Comparison of ENCODE assay signal across 9 cellular contexts in genomic region chr9:132575005-132575609, GRCh38. TPM values are rescaled to one million over a fixed set of nuclear protein-coding genes. Genes with fewer than 3 reads are reported as not detected.
A peak's percentile ranks its signal among the peaks of the same experiment; 100 is the strongest.
DNase-seq lines count a peak whose midpoint lies in the region; ATAC-seq, FAIRE-seq and TF ChIP-seq lines count a peak whose summit lies in the region.
"Had no signal": no experiment of that assay in that cellular context is flagged by ENCODE, and none has a peak within 500 bp of the region (broad histone marks: within the 10 kb centered on the region; RNA-seq: fewer than 3 reads in every experiment).

No MANE protein-coding gene starts in this region.

- H4K20me1 ChIP-seq in GM23338 (replicated peaks; ENCODE audit: insufficient read depth), result peaks cover 16% of the 10 kb centered on the region; the same call in 1 of the 2 replicates

- peak; percentile 92 for TF ChIP-seq CTCF in C4-2B (conservative IDR thresholded peaks at IDR 0.05)
- peak; percentile 77 to 87 for TF ChIP-seq CTCF in GM23338 (conservative IDR thresholded peaks at IDR 0.05; ENCODE audit: low read depth in 2 of 2)

- H3K36me3 Mint-ChIP-seq in GM23338 (ENCODE audit: low read depth), result no peaks in the 10 kb centered on the region
- no peaks in the 10 kb centered on the region for H3K36me3 Mint-ChIP-seq in activated CD4-positive, alpha-beta memory T cell treated with anti-CD3 and anti-CD28 coated beads, Interleukin-2, amount 10 ng/mL, durations not matched to agents 7 days and 5 days (ENCODE audit: low read depth)

- peaks cover 60% of the 10 kb centered on the region for H3K27me3 Mint-ChIP-seq in GM23338 (ENCODE audit: insufficient read depth, low read depth, poor library complexity)
- H3K27me3 Mint-ChIP-seq in activated CD4-positive, alpha-beta memory T cell treated with anti-CD3 and anti-CD28 coated beads, Interleukin-2, amount 10 ng/mL, durations not matched to agents 7 days and 5 days, result peaks cover 51% of the 10 kb centered on the region

- no peak overlapping the region for H3K14ac ChIP-seq in neuronal stem cell (ENCODE audit: low read length)

- no peak overlapping the region for H4K91ac ChIP-seq in neuronal stem cell (ENCODE audit: low read depth, low read length, poor library complexity)

- H3K4me2 ChIP-seq in GM23338, result no peak overlapping the region
- no peak overlapping the region for H3K4me2 ChIP-seq in neuronal stem cell (ENCODE audit: insufficient read depth, low read length, poor library complexity, severe bottlenecking)

- H3K27me3 ChIP-seq in GM23338 (ENCODE audit: insufficient read depth) (peaks cover 50% of the 10 kb centered on the region), neuronal stem cell (ENCODE audit: control insufficient read depth in 3 of 3, insufficient read depth in 3 of 3, low read depth in 1 of 3, low read length in 3 of 3) (peaks cover 17 to 74% (median 48%) of the 10 kb centered on the region in 3 experiments)

- DNase-seq in GM23338 (ENCODE audit: low spot score) (peak; percentile 94), NCI-H446 treated with DMSO at 0.1 percent for 48 hours (lab: John Stamatoyannopoulos, UW) (peak; percentile 34), fibroblast of gingiva (ENCODE audit: low read depth) (peak; percentile 53), neuronal stem cell (ENCODE audit: low spot score) (no peak), urothelium cell line (ENCODE audit: low spot score) (peak; percentile 84)
- peak; percentile 59 for DNase-seq in activated CD4-positive, alpha-beta memory T cell treated with anti-CD3 and anti-CD28 coated beads, Interleukin-2, amount 10 ng/mL, durations not matched to agents 7 days and 5 days

- H3K79me2 ChIP-seq in GM23338 (replicated peaks; ENCODE audit: insufficient read depth), result no peaks in the 10 kb centered on the region

- no peak overlapping the region for H3K18ac ChIP-seq in neuronal stem cell (ENCODE audit: low read length)

- no peaks in the 10 kb centered on the region for H3K9me2 ChIP-seq in GM23338 (ENCODE audit: insufficient read depth)

- H2BK5ac ChIP-seq in neuronal stem cell (ENCODE audit: low read length), result no peak overlapping the region

- no peak for FAIRE-seq in urothelium cell line (lab: Jason Lieb, UNC)

- H3K4me3 Mint-ChIP-seq in GM23338, result no peak overlapping the region
- H3K4me3 Mint-ChIP-seq in activated CD4-positive, alpha-beta memory T cell treated with anti-CD3 and anti-CD28 coated beads, Interleukin-2, amount 10 ng/mL, durations not matched to agents 7 days and 5 days, result no peak overlapping the region
- H3K4me3 Mint-ChIP-seq: naive thymus-derived CD8-positive, alpha-beta T cell had no signal

- H2BK12ac ChIP-seq in neuronal stem cell (ENCODE audit: low read length), result no peak overlapping the region

- POLR2A ChIA-PET in activated CD4-positive, alpha-beta memory T cell treated with anti-CD3 and anti-CD28 coated beads, Interleukin-2, amount 10 ng/mL, durations not matched to agents 7 days and 5 days (lab: Charles Lee), result no interaction called here

- peak; percentile 83 for ATAC-seq in GM23338
- ATAC-seq in HG03196 (IDR thresholded peaks at IDR 0.05; ENCODE audit: unreplicated experiment), result no peak

- H3K36me3 ChIP-seq in GM23338 (ENCODE audit: insufficient read depth), result no peaks in the 10 kb centered on the region; the same call in 1 of the 2 replicates
- H3K36me3 ChIP-seq in neuronal stem cell (replicated peaks in 1 of 2; ENCODE audit: control insufficient read depth in 2 of 2, insufficient read depth in 2 of 2, low read length in 2 of 2), result no peaks in the 10 kb centered on the region

- H3K4me3 ChIP-seq in GM23338 (no peak overlapping the region), neuronal stem cell (ENCODE audit: low read length in 2 of 2) (no peak overlapping the region)

- H3K23ac ChIP-seq in neuronal stem cell (ENCODE audit: low read depth, low read length, poor library complexity), result no peak overlapping the region

- peaks cover 8% of the 10 kb centered on the region for H3K4me1 Mint-ChIP-seq in GM23338
- H3K4me1 Mint-ChIP-seq in activated CD4-positive, alpha-beta memory T cell treated with anti-CD3 and anti-CD28 coated beads, Interleukin-2, amount 10 ng/mL, durations not matched to agents 7 days and 5 days, result no peaks in the 10 kb centered on the region

- CTCF ChIA-PET in activated CD4-positive, alpha-beta memory T cell treated with anti-CD3 and anti-CD28 coated beads, Interleukin-2, amount 10 ng/mL, durations not matched to agents 7 days and 5 days (lab: Charles Lee), result interaction anchor here (1.4 to 3.3 kb wide), 3 partner anchors 161 to 163 kb away, joined by 4 to 8 read pairs (median 6); no protein-coding TSS in a partner anchor

- H2BK120ac ChIP-seq in neuronal stem cell (ENCODE audit: low read depth, low read length), result no peak overlapping the region

- peaks cover 0 to 3% of the 10 kb centered on the region in 2 donors for H3K9me3 ChIP-seq in neuronal stem cell (replicated peaks in 1 of 2; ENCODE audit: control insufficient read depth in 2 of 2, insufficient read depth in 1 of 2, low read depth in 1 of 2, low read length in 2 of 2)

- H3K27ac ChIP-seq in C4-2B (no peak overlapping the region), GM23338 (ENCODE audit: low read depth) (no peak overlapping the region), neuronal stem cell (replicated peaks; ENCODE audit: low read length) (no peak overlapping the region)

- H2AFZ ChIP-seq in GM23338, result 0 out of 2 replicates have a peak overlapping the region, but pooled peaks have one; percentile 65
- no peak overlapping the region for H2AFZ ChIP-seq in neuronal stem cell (ENCODE audit: low read length)

- H3K4me1 ChIP-seq in GM23338 (ENCODE audit: insufficient read depth) (peaks cover 7% of the 10 kb centered on the region; the same call in 1 of the 2 replicates), neuronal stem cell (ENCODE audit: control insufficient read depth in 2 of 2, insufficient read depth in 1 of 2, low read depth in 1 of 2, low read length in 2 of 2) (peaks cover 0 to 2% of the 10 kb centered on the region in 2 donors)

- H3F3A ChIP-seq in GM23338 (replicated peaks; ENCODE audit: low read depth), result no peaks in the 10 kb centered on the region

- H3K4ac ChIP-seq in neuronal stem cell (ENCODE audit: low read length), result no peak overlapping the region

- no peaks in the 10 kb centered on the region for H3K79me1 ChIP-seq in neuronal stem cell (ENCODE audit: low read depth, low read length)

- peak overlapping the region; percentile 5 for H3K9ac ChIP-seq in neuronal stem cell (ENCODE audit: low read depth, low read length, poor library complexity)

- H2AK5ac ChIP-seq in neuronal stem cell (ENCODE audit: low read depth, low read length), result peak overlapping the region; percentile 42

- no peak overlapping the region for H2BK15ac ChIP-seq in neuronal stem cell (ENCODE audit: low read length)

- WGBS in neuronal stem cell (ENCODE audit: extremely low coverage in 2 of 2, insufficient read length in 2 of 2, insufficient replicate concordance in 1 of 2), 2 donors, result no CpG with 5 or more reads among the region's 16 CpGs

- H3K27ac Mint-ChIP-seq in GM23338, result no peak overlapping the region
- H3K27ac Mint-ChIP-seq in activated CD4-positive, alpha-beta memory T cell treated with anti-CD3 and anti-CD28 coated beads, Interleukin-2, amount 10 ng/mL, durations not matched to agents 7 days and 5 days, result no peak overlapping the region

- H3K9me3 Mint-ChIP-seq in GM23338, result no peaks in the 10 kb centered on the region; the same call in 2 of the 3 replicates
- H3K9me3 Mint-ChIP-seq in activated CD4-positive, alpha-beta memory T cell treated with anti-CD3 and anti-CD28 coated beads, Interleukin-2, amount 10 ng/mL, durations not matched to agents 7 days and 5 days, result no peaks in the 10 kb centered on the region

- H4K8ac ChIP-seq in neuronal stem cell (ENCODE audit: low read depth, low read length), result no peak overlapping the region

TF ChIP-seq in GM23338, 12 proteins besides CTCF, POLR2A, EP300 and RAD21 (continues in another document):
- no peak for TF ChIP-seq EZH2 (IDR thresholded peaks at IDR 0.05; ENCODE audit: low read depth, unreplicated experiment)

RNA-seq across cellular contexts. Expression of gene BARHL1, which starts 7.3 kb away (rescaled TPM):
- total RNA-seq in GM23338 (2014; rRNA removed; shearing (Covaris generic)), result not detected in 2 replicates
- not detected in 2 replicates for polyA plus RNA-seq in GM23338 (2016; fragmentation: Nextera tagmentation; extraction: Ambion mirVana)
- not detected for total RNA-seq in activated CD4-positive, alpha-beta memory T cell treated with anti-CD3 and anti-CD28 coated beads, Interleukin-2, amount 10 ng/mL, durations not matched to agents 7 days and 5 days
- polyA plus RNA-seq in neuronal stem cell (2013, experiment 1 of 2), result 0.08 TPM
- polyA plus RNA-seq in neuronal stem cell (2013, experiment 2 of 2), result 0.10 TPM
- total RNA-seq: naive thymus-derived CD8-positive, alpha-beta T cell had no signal
- polyA plus RNA-seq: naive thymus-derived CD8-positive, alpha-beta T cell had no signal
